ENCODE assay signal across 1 cellular context in genomic region chr16:67163903-67164558, GRCh38.
TF ChIP-seq lines count a peak whose summit lies in the region.

No MANE protein-coding gene starts in this region.

TF ChIP-seq in IMR-90, 13 proteins besides CTCF, POLR2A, EP300 and RAD21:
- TF ChIP-seq MAFK (IDR thresholded peaks at IDR 0.05; ENCODE audit: low read depth, low read length) (no peak), BHLHE40 (IDR thresholded peaks at IDR 0.05; ENCODE audit: low read depth, low read length) (no peak), CHD1 (IDR thresholded peaks at IDR 0.05; ENCODE audit: low read depth, low read length) (no peak), MXI1 (IDR thresholded peaks at IDR 0.05; ENCODE audit: borderline replicate concordance, low read depth, low read length) (no peak), MAZ (IDR thresholded peaks at IDR 0.05; ENCODE audit: borderline replicate concordance, low read depth, low read length) (no peak), CEBPB (IDR thresholded peaks at IDR 0.05; ENCODE audit: low read depth, low read length) (no peak), RCOR1 (IDR thresholded peaks at IDR 0.05; ENCODE audit: insufficient replicate concordance, low read length) (no peak), FOS (IDR thresholded peaks at IDR 0.05; ENCODE audit: low read depth, low read length) (no peak), NFE2L2 (IDR thresholded peaks at IDR 0.05; ENCODE audit: low read depth, low read length) (no peak), RFX5 (IDR thresholded peaks at IDR 0.05; ENCODE audit: low read depth, low read length) (no peak), SMC3 (IDR thresholded peaks at IDR 0.05; ENCODE audit: low read depth, low read length) (no peak)
- TF ChIP-seq, protein P1, sequence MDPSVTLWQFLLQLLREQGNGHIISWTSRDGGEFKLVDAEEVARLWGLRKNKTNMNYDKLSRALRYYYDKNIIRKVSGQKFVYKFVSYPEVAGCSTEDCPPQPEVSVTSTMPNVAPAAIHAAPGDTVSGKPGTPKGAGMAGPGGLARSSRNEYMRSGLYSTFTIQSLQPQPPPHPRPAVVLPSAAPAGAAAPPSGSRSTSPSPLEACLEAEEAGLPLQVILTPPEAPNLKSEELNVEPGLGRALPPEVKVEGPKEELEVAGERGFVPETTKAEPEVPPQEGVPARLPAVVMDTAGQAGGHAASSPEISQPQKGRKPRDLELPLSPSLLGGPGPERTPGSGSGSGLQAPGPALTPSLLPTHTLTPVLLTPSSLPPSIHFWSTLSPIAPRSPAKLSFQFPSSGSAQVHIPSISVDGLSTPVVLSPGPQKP (IDR thresholded peaks at IDR 0.05; ENCODE audit: borderline replicate concordance, low read depth, low read length) = no peak
- TF ChIP-seq, protein P2, sequence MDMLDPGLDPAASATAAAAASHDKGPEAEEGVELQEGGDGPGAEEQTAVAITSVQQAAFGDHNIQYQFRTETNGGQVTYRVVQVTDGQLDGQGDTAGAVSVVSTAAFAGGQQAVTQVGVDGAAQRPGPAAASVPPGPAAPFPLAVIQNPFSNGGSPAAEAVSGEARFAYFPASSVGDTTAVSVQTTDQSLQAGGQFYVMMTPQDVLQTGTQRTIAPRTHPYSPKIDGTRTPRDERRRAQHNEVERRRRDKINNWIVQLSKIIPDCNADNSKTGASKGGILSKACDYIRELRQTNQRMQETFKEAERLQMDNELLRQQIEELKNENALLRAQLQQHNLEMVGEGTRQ (IDR thresholded peaks at IDR 0.05; ENCODE audit: low read depth, low read length) = no peak
